Comparison of ENCODE assay signal across 10 cellular contexts in genomic region chr9:19699757-19700156, GRCh38.
"Had no signal": no experiment of that assay in that cellular context is flagged by ENCODE, and none has a peak within 500 bp of the region (broad histone marks: within the 10 kb centered on the region; RNA-seq: fewer than 3 reads in every experiment).

No MANE protein-coding gene starts in this region.

- H3K27ac ChIP-seq: right atrium auricular region, skin epidermis, tibial nerve, vagina had no signal

- H3K36me3 ChIP-seq: right atrium auricular region, tibial nerve, vagina had no signal

- H3K9me3 ChIP-seq: right atrium auricular region, tibial nerve, vagina had no signal

- DNase-seq: activated effector memory CD4-positive, alpha-beta T cell treated with Interleukin-2 at 50 U/mL for 16 hours; activated T-cell treated with anti-CD3 and anti-CD28 coated beads, Interleukin-2, amount 50 U/mL, for 24 hours; amygdala; kidney glomerular epithelial cell; stimulated activated CD4-positive, alpha-beta T cell treated with anti-CD3 and anti-CD28 coated beads, Interleukin-4, amount 100 ng/mL, for 4 hours had no signal

- ATAC-seq: activated CD4-positive, CD25-positive, alpha-beta regulatory T cell treated with anti-CD3 and anti-CD28 coated beads, Interleukin-2, amount 50 U/mL, for 24 hours had no signal

- H3K4me3 ChIP-seq: right atrium auricular region, skin epidermis, tibial nerve, vagina had no signal

- H3K27me3 ChIP-seq: right atrium auricular region, tibial nerve, vagina had no signal

- H3K4me1 ChIP-seq: right atrium auricular region, tibial nerve, vagina had no signal
